In genomic region chr22:37771081-37771480, GRCh38 we compare ENCODE assay signal across 26 cellular contexts. TPM values are rescaled to one million over a fixed set of nuclear protein-coding genes. Genes with fewer than 3 reads are reported as not detected.
"Had no signal": no experiment of that assay in that cellular context is flagged by ENCODE, and none has a peak within 500 bp of the region (broad histone marks: within the 10 kb centered on the region; RNA-seq: fewer than 3 reads in every experiment).

No MANE protein-coding gene starts in this region.

- H3K9me3 Mint-ChIP-seq: IgD-negative memory B cell had no signal

- H3K9me3 ChIP-seq: SJCRH30 had no signal

- H3K36me3 ChIP-seq: SJCRH30 had no signal

- DNase-seq: KBM-7, MV-4-11, NCI-H1048, NCI-H1105, NCI-H1417, NCI-H1436 treated with DMSO at 0.1 percent for 48 hours, NCI-H1694 treated with DMSO at 0.1 percent for 48 hours, NCI-H1930, NCI-H2081, NCI-H2107, NCI-H2227 treated with DMSO at 0.1 percent for 48 hours, NCI-H524, NCI-H69, NCI-H774, PC-3, SHP77 treated with DMSO at 0.1 percent for 48 hours, SJCRH30 had no signal

- H3K27me3 Mint-ChIP-seq: IgD-negative memory B cell had no signal

- H3K4me3 Mint-ChIP-seq: IgD-negative memory B cell had no signal

- H3K4me3 ChIP-seq: SJCRH30 had no signal

- H3K4me1 ChIP-seq: SJCRH30 had no signal

- FAIRE-seq: HepG2 had no signal

- ATAC-seq: HepG2, Panc1, PC-3, Right ventricle myocardium inferior, SK-N-SH treated with all-trans-retinoic acid at 6 μM for 48 hours had no signal

- H3K27me3 ChIP-seq: SJCRH30 had no signal

- H3K4me1 Mint-ChIP-seq: IgD-negative memory B cell had no signal

- H3K27ac ChIP-seq: SJCRH30 had no signal

RNA-seq across cellular contexts. Expression of gene GALR3, which starts 52.1 kb away (rescaled TPM):
- total RNA-seq: HepG2, HT1080, LHCN-M2, NCI-H460, OCI-LY7, PC-3, Right ventricle myocardium inferior, SJCRH30 had no signal
- polyA plus RNA-seq: IgD-negative memory B cell had no signal
